In genomic region chr16:84596801-84597517, GRCh38 we compare ENCODE assay signal across 12 cellular contexts. TPM values are rescaled to one million over a fixed set of nuclear protein-coding genes. Genes with fewer than 3 reads are reported as not detected.
A peak's percentile ranks its signal among the peaks of the same experiment; 100 is the strongest.
DNase-seq lines count a peak whose midpoint lies in the region; ATAC-seq, FAIRE-seq and TF ChIP-seq lines count a peak whose summit lies in the region.
"Had no signal": no experiment of that assay in that cellular context is flagged by ENCODE, and none has a peak within 500 bp of the region (broad histone marks: within the 10 kb centered on the region; RNA-seq: fewer than 3 reads in every experiment).

No MANE protein-coding gene starts in this region.

- CTCF ChIA-PET in Caco-2 (lab: Charles Lee), result no interaction called here

- H3K27ac ChIP-seq in BLaER1 (peak overlapping the region; percentile 57), KOPT-K1 (ENCODE audit: low read depth, low read length, poor library complexity, severe bottlenecking) (peak overlapping the region; percentile 66), tibial artery (no peak overlapping the region)

- H4K20me1 ChIP-seq in BLaER1, result no peaks in the 10 kb centered on the region

- H3K9me3 ChIP-seq in BLaER1 (no peaks in the 10 kb centered on the region), KOPT-K1 (ENCODE audit: insufficient read depth, low read length, poor library complexity, severe bottlenecking) (no peaks in the 10 kb centered on the region), Caco-2 (no peaks in the 10 kb centered on the region), tibial artery (no peaks in the 10 kb centered on the region)

- no TSS peak for BruUV-seq in Caco-2 (replicated peaks; lab: Mats Ljungman, UMichigan)

- H3K4me3 ChIP-seq in BLaER1 (no peak overlapping the region), Caco-2 (ENCODE audit: low read depth, low read length) (no peak overlapping the region), tibial artery (no peak overlapping the region)

- H3K4me2 ChIP-seq in BLaER1, result peak overlapping the region; percentile 77

- peaks cover 38% of the 10 kb centered on the region for H3K36me3 Mint-ChIP-seq in central memory CD8-positive, alpha-beta T cell (ENCODE audit: insufficient read depth)
- H3K36me3 Mint-ChIP-seq in naive thymus-derived CD8-positive, alpha-beta T cell, result peaks cover 0 to 16% (median 2%) of the 10 kb centered on the region in 3 donors
- peaks cover 58% of the 10 kb centered on the region for H3K36me3 Mint-ChIP-seq in Caco-2 (ENCODE audit: insufficient read depth, unreplicated experiment)

- intact Hi-C loops in Caco-2 (cut with micrococcal nuclease; ENCODE audit: unreplicated experiment) (no loop called here), tibial artery (cut with DNase I; ENCODE audit: low total_unique reads) (no loop called here)

- H3K27me3 ChIP-seq in BLaER1, result no peaks in the 10 kb centered on the region
- no peaks in the 10 kb centered on the region for H3K27me3 ChIP-seq in Caco-2 (replicated peaks; ENCODE audit: control insufficient read depth, insufficient read depth, low read length)
- H3K27me3 ChIP-seq in tibial artery, result no peaks in the 10 kb centered on the region

- ATAC-seq in central memory CD8-positive, alpha-beta T cell (replicated peaks; ENCODE audit: extremely low read depth, poor library complexity, severe bottlenecking), result no peak
- no peak for ATAC-seq in naive thymus-derived CD8-positive, alpha-beta T cell
- ATAC-seq: left colon had no signal

- H3K27me3 Mint-ChIP-seq in central memory CD8-positive, alpha-beta T cell, result no peaks in the 10 kb centered on the region
- H3K27me3 Mint-ChIP-seq in naive thymus-derived CD8-positive, alpha-beta T cell, result no peaks in the 10 kb centered on the region
- no peaks in the 10 kb centered on the region for H3K27me3 Mint-ChIP-seq in Caco-2 (ENCODE audit: insufficient read depth, unreplicated experiment)

- no peak for FAIRE-seq in frontal cortex (lab: Jason Lieb, UNC)
- FAIRE-seq: H54 had no signal

- H3K4me3 Mint-ChIP-seq in central memory CD8-positive, alpha-beta T cell, result peak overlapping the region; percentile 85
- H3K4me3 Mint-ChIP-seq in naive thymus-derived CD8-positive, alpha-beta T cell, result peak overlapping the region; percentile 43 to 88 (median 78)
- no peak overlapping the region for H3K4me3 Mint-ChIP-seq in Caco-2 (ENCODE audit: unreplicated experiment)

- DNase-seq in central memory CD8-positive, alpha-beta T cell (ENCODE audit: low spot score in 2 of 2), result no peak
- no peak for DNase-seq in naive thymus-derived CD8-positive, alpha-beta T cell
- DNase-seq in Caco-2, result no peak
- no peak for DNase-seq in erythroblast (lab: John Stamatoyannopoulos, UW)
- DNase-seq in tibial artery, result no peak
- no peak for DNase-seq in frontal cortex (ENCODE audit: low spot score in 2 of 2)
- DNase-seq: foreskin fibroblast, left colon, NCI-H2107 had no signal

- H3K27ac Mint-ChIP-seq in central memory CD8-positive, alpha-beta T cell (ENCODE audit: low read depth), result peak overlapping the region; percentile 97
- H3K27ac Mint-ChIP-seq in naive thymus-derived CD8-positive, alpha-beta T cell, result peak overlapping the region; percentile 93 to 99 (median 97)
- no peak overlapping the region for H3K27ac Mint-ChIP-seq in Caco-2 (ENCODE audit: unreplicated experiment)

- peak overlapping the region; percentile 30 for H3K9ac ChIP-seq in BLaER1

- H3K4me1 Mint-ChIP-seq in central memory CD8-positive, alpha-beta T cell, result peaks cover 94% of the 10 kb centered on the region
- H3K4me1 Mint-ChIP-seq in naive thymus-derived CD8-positive, alpha-beta T cell, result peaks cover 60 to 95% (median 93%) of the 10 kb centered on the region in 4 donors
- H3K4me1 Mint-ChIP-seq in Caco-2 (ENCODE audit: low read depth, unreplicated experiment), result peaks cover 12% of the 10 kb centered on the region

- POLR2A ChIA-PET in naive thymus-derived CD8-positive, alpha-beta T cell (lab: Charles Lee), result interaction anchor here (0.6 to 9.6 kb wide), 14 partner anchors 8 to 480 kb away, joined by 3 to 141 read pairs (median 4); partner anchors contain the start of genes COTL1 and MBTPS1
- POLR2A ChIA-PET in Caco-2 (lab: Charles Lee), result no interaction called here

- no peak for TF ChIP-seq POLR2A in erythroblast (IDR thresholded peaks at IDR 0.05; ENCODE audit: low read length)

- peaks cover 63% of the 10 kb centered on the region for H3K4me1 ChIP-seq in BLaER1
- H3K4me1 ChIP-seq in Caco-2, result peaks cover 16% of the 10 kb centered on the region
- peaks cover 0 to 16% (median 13%) of the 10 kb centered on the region in 4 donors for H3K4me1 ChIP-seq in tibial artery

- peaks cover 9% of the 10 kb centered on the region; the same call in 1 of the 2 replicates for H3K36me3 ChIP-seq in BLaER1
- H3K36me3 ChIP-seq in KOPT-K1 (ENCODE audit: insufficient read depth, low read length), result peaks cover 2% of the 10 kb centered on the region; the same call in 1 of the 2 replicates
- H3K36me3 ChIP-seq in Caco-2 (ENCODE audit: control insufficient read depth, insufficient read depth, low read length), result no peaks in the 10 kb centered on the region
- no peaks in the 10 kb centered on the region for H3K36me3 ChIP-seq in tibial artery

- TF ChIP-seq CTCF in Caco-2 (IDR thresholded peaks at IDR 0.05; ENCODE audit: insufficient read depth in 1 of 2, low read depth in 1 of 2, low read length in 1 of 2, severe bottlenecking in 1 of 2, unreplicated experiment in 1 of 2), result no peak
- TF ChIP-seq CTCF in tibial artery (IDR thresholded peaks at IDR 0.05), result no peak

- H3K9me3 Mint-ChIP-seq in central memory CD8-positive, alpha-beta T cell, result peaks cover 5% of the 10 kb centered on the region
- H3K9me3 Mint-ChIP-seq in naive thymus-derived CD8-positive, alpha-beta T cell, result no peaks in the 10 kb centered on the region
- no peaks in the 10 kb centered on the region for H3K9me3 Mint-ChIP-seq in Caco-2 (ENCODE audit: unreplicated experiment)

RNA-seq across cellular contexts. Expression of gene COTL1, which starts 20.9 kb away (rescaled TPM):
- total RNA-seq in naive thymus-derived CD8-positive, alpha-beta T cell, result 100 to 1,000 TPM in 1 of 2 experiments, 10 to 100 TPM in 1; 99.1 to 101 TPM
- 100 to 1,000 TPM; 341 to 512 (median 425) TPM for polyA plus RNA-seq in naive thymus-derived CD8-positive, alpha-beta T cell
- total RNA-seq in Caco-2 (2022) (434 and 461 TPM in 2 replicates), frontal cortex (87.2 TPM)

RNA-seq across cellular contexts. Expression of gene KLHL36, which starts 51.4 kb away (rescaled TPM):
- total RNA-seq in naive thymus-derived CD8-positive, alpha-beta T cell, result 100 to 1,000 TPM; 151 to 157 TPM
- polyA plus RNA-seq in naive thymus-derived CD8-positive, alpha-beta T cell, result 10 to 100 TPM; 27.4 to 50.3 (median 32.0) TPM
- total RNA-seq in Caco-2 (2022), result 67.6 and 70.2 TPM in 2 replicates
- total RNA-seq in frontal cortex, result 60.3 TPM

Comparison
In these comparisons a context has a peak if more than half of its experiments do, and no peak if none do; other contexts are left out.
1. H3K27ac ChIP-seq: peak in BLaER1 (single experiment) and KOPT-K1 (single experiment); none in tibial artery (0 of 2).